8 cellular contexts compared by ENCODE assay signal in the genomic region with DNA sequence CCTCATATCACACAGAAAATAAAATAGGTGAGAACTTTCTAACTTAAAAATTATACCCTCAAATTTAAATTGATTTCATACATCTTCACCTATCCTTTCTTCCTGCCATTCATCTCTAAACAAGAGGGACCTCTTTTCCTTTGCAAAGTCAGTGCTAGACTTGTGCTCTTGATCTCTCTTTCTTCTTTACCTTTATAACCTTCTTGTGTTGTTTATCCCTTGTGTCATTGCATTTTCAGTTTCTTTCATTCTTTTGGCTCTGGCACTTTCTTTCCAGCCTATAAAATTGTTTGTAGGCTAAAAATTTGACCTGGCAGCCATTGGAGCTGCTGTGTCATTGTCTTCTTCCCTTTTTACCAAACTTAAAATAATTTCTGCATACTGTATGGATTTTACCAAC.
"Had no signal": no experiment of that assay in that cellular context is flagged by ENCODE, and none has a peak within 500 bp of the region (broad histone marks: within the 10 kb centered on the region; RNA-seq: fewer than 3 reads in every experiment).

No MANE protein-coding gene starts in this region.

- H3K4me3 ChIP-seq: GM12878 had no signal

- DNase-seq: GDM1, GF-D8 had no signal

- FAIRE-seq: G401.6, GM12878, GM12891, GM12892, GM18507, GM19239 had no signal

- ATAC-seq: GM12878 had no signal
